Comparison of ENCODE assay signal across 22 cellular contexts in the genomic region with DNA sequence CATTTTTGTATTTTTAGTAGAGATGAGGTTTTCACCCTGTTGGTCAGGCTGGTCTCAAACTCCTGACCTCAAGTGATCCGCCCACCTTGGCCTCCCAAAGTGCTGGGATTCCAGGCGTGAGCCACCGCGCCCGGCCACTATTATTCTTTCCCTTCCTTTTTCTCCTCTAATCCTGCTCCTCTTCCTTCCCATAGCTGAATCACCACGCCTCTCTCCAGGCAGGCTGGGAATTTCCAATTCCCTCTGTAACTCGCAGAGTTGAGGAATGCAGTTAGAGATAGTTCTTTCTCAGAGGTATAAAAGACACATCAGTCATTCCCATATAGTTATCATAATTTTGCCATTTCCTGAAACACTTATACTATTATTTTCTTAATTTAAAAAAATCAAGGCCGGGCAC.
"Had no signal": no experiment of that assay in that cellular context is flagged by ENCODE, and none has a peak within 500 bp of the region (broad histone marks: within the 10 kb centered on the region; RNA-seq: fewer than 3 reads in every experiment).

No MANE protein-coding gene starts in this region.

- H3K9me3 ChIP-seq: right lobe of liver, thoracic aorta, upper lobe of left lung had no signal

- H3K27ac ChIP-seq: coronary artery, right lobe of liver, thoracic aorta, upper lobe of left lung, WERI-Rb-1 had no signal

- DNase-seq: activated CD4-positive, alpha-beta T cell treated with anti-CD3 and anti-CD28 coated beads, Interleukin-2, amount 10 ng/mL, durations not matched to agents 7 days and 5 days; activated CD4-positive, CD25-positive, alpha-beta regulatory T cell treated with anti-CD3 and anti-CD28 coated beads, Interleukin-2, amount 50 U/mL, for 72 hours; activated CD8-positive, alpha-beta T cell treated with anti-CD3 and anti-CD28 coated beads, Interleukin-2, amount 10 ng/mL, durations not matched to agents 7 days and 5 days; activated gamma-delta T cell treated with Interleukin-2 at 50 U/mL for 16 hours; aorta; foreskin melanocyte; glutamatergic neuron; hippocampal formation; left cardiac atrium; naive B cell; nucleus accumbens; right lobe of liver; small intestine; stimulated activated CD4-positive, alpha-beta T cell treated with anti-CD3 and anti-CD28 coated beads, Interleukin-15, amount 100 ng/mL, for 24 hours; T-cell; upper lobe of left lung; WERI-Rb-1 had no signal

- H3K27me3 ChIP-seq: right lobe of liver, upper lobe of left lung had no signal

- ATAC-seq: activated CD8-positive, alpha-beta T cell treated with anti-CD3 and anti-CD28 coated beads, Interleukin-2, amount 10 ng/mL, durations not matched to agents 7 days and 5 days; esophagus mucosa; left cardiac atrium; right lobe of liver; stimulated activated memory B cell treated with anti-CD40 and anti-IgM and Interleukin-4, amounts not matched to agents 10 μg/mL and 1 μg/mL and 100 μg/mL, for 72 hours; T-cell had no signal

- FAIRE-seq: small intestine, TTC549 had no signal

- H3K4me3 ChIP-seq: coronary artery, right lobe of liver, thoracic aorta, upper lobe of left lung had no signal

- H3K4me1 ChIP-seq: right lobe of liver, upper lobe of left lung had no signal
